7 cellular contexts compared by ENCODE assay signal in the genomic region with DNA sequence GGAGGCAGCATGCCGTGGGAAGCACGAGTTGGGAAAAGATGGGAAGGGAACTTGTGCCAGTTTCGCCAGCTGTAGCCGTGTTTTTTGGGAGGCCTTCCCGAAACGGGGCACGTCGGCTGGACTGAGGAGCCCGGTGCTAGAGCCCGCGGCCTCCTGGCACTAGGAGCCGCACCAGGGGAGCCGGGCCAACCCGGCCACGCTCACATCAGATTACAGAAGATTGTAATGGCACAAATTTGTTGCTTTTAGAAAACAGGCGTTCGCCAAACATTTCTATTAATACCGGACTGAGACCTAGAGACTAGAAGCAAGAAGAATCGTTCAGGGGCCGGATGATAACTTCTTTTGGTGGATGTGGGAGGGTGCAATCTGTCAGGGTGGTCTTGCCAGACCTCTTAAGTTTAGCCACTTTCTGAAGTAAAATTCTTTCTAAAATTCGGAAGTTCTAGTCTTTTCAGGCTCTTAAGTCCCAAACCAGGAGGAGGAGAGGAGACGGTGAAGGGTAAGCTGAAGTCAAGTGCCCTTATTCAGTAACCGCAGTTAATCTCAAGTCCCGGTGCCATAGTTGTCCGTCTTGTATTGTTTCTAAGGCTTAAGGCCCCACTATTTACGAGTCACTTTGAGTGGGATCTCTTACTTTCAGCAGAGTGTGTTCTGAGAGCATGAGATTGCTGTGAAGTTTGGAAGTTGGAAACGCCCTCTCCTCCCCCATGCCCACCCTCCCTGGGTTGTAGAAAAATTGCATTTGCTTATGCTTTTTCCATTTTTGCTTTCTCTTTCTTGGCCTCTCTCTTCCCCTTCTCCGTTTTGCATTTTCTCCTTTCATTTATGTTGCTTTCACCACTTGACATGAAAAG. TPM values are rescaled to one million over a fixed set of nuclear protein-coding genes. Genes with fewer than 3 reads are reported as not detected.
DNase-seq lines count a peak whose midpoint lies in the region; ATAC-seq, FAIRE-seq and TF ChIP-seq lines count a peak whose summit lies in the region.

No MANE protein-coding gene starts in this region.

- FAIRE-seq in astrocyte (lab: Jason Lieb, UNC): no peak

- H3K27me3 Mint-ChIP-seq in astrocyte (ENCODE audit: low read depth, unreplicated experiment): no peaks in the 10 kb centered on the region

- H3F3A ChIP-seq in PC-3 (ENCODE audit: low read length, unreplicated experiment) (peaks cover 4% of the 10 kb centered on the region), smooth muscle cell (ENCODE audit: low read depth) (peaks cover 23% of the 10 kb centered on the region)

- H3K4me1 ChIP-seq in PC-3 (ENCODE audit: insufficient read depth, low read length) (peaks cover 10% of the 10 kb centered on the region; the same call in 1 of the 2 replicates), astrocyte (ENCODE audit: insufficient read depth, low read length) (peaks cover 15% of the 10 kb centered on the region), iPS-15b (ENCODE audit: control insufficient read depth, insufficient read depth, low read length) (no peaks in the 10 kb centered on the region), smooth muscle cell (ENCODE audit: low read depth) (peaks cover 7% of the 10 kb centered on the region)

- H4K20me1 ChIP-seq in PC-3 (ENCODE audit: low read length) (0 out of 2 replicates have a peak, but pooled peaks cover 7% of the 10 kb centered on the region), astrocyte (ENCODE audit: insufficient read depth, low read length) (peaks cover 22% of the 10 kb centered on the region), smooth muscle cell (ENCODE audit: low read depth) (peaks cover 3% of the 10 kb centered on the region)

- peaks cover 15% of the 10 kb centered on the region for H3K4me1 Mint-ChIP-seq in astrocyte (ENCODE audit: low read depth, unreplicated experiment)

- WGBS in smooth muscle cell (ENCODE audit: low lambda C conversion rate): 4% methylated on average over 28 of the region's 28 CpGs

- H3K36me3 Mint-ChIP-seq in astrocyte (ENCODE audit: low read depth, unreplicated experiment): no peaks in the 10 kb centered on the region

- no peaks in the 10 kb centered on the region for H3K9me3 ChIP-seq in PC-3 (ENCODE audit: low read length)
- no peaks in the 10 kb centered on the region for H3K9me3 ChIP-seq in astrocyte (ENCODE audit: insufficient read depth, low read depth, low read length)
- H3K9me3 ChIP-seq in iPS-15b (ENCODE audit: control insufficient read depth, insufficient read depth, low read length): no peaks in the 10 kb centered on the region
- H3K9me3 ChIP-seq in smooth muscle cell (replicated peaks; ENCODE audit: low read depth): no peaks in the 10 kb centered on the region

- TSS peak; percentile 21 for BruUV-seq in PC-3 (replicated peaks; lab: Mats Ljungman, UMichigan)

- intact Hi-C loops in PC-3 (cut with micrococcal nuclease): no loop called here

- no peaks in the 10 kb centered on the region for H3K9me2 ChIP-seq in PC-3 (replicated peaks; ENCODE audit: low read length)

- H3K4me3 ChIP-seq in PC-3 (ENCODE audit: low read length): peak overlapping the region; percentile 80
- peak overlapping the region; percentile 70 for H3K4me3 ChIP-seq in astrocyte (ENCODE audit: insufficient read depth, low read depth, low read length)
- peak overlapping the region; percentile 88 for H3K4me3 ChIP-seq in iPS-15b (ENCODE audit: low read depth, low read length)
- peak overlapping the region; percentile 91 for H3K4me3 ChIP-seq in smooth muscle cell

- no peaks in the 10 kb centered on the region for H3K27me3 ChIP-seq in PC-3 (ENCODE audit: low read length)
- no peaks in the 10 kb centered on the region for H3K27me3 ChIP-seq in astrocyte (ENCODE audit: insufficient read depth, low read length)
- H3K27me3 ChIP-seq in iPS-15b (ENCODE audit: control insufficient read depth, insufficient read depth, low read length): no peaks in the 10 kb centered on the region
- no peaks in the 10 kb centered on the region for H3K27me3 ChIP-seq in smooth muscle cell (ENCODE audit: low read depth)

- peak; percentile 35 for TF ChIP-seq POLR2A in GM19193 (IDR thresholded peaks at IDR 0.05; ENCODE audit: extremely low read depth, insufficient read depth, insufficient read length)

- H3K9ac ChIP-seq in PC-3 (ENCODE audit: low read length) (peak overlapping the region; percentile 83), astrocyte (ENCODE audit: low read length) (peak overlapping the region; percentile 78), iPS-15b (ENCODE audit: low read depth, low read length) (peak overlapping the region; percentile 78), smooth muscle cell (ENCODE audit: low read depth) (peak overlapping the region; percentile 51)

- ATAC-seq in PC-3: peak; percentile 15
- no peak for ATAC-seq in HG03175 (IDR thresholded peaks at IDR 0.05; ENCODE audit: unreplicated experiment)

- H3K36me3 ChIP-seq in PC-3 (ENCODE audit: low read depth, low read length) (no peaks in the 10 kb centered on the region), astrocyte (ENCODE audit: insufficient read depth, low read length) (no peaks in the 10 kb centered on the region), iPS-15b (ENCODE audit: control insufficient read depth, insufficient read depth, low read length) (no peaks in the 10 kb centered on the region), smooth muscle cell (ENCODE audit: low read depth) (no peaks in the 10 kb centered on the region)

- H3K79me2 ChIP-seq in PC-3 (ENCODE audit: low read length): peaks cover 61% of the 10 kb centered on the region
- H3K79me2 ChIP-seq in astrocyte (ENCODE audit: insufficient read depth, low read length): peaks cover 53% of the 10 kb centered on the region
- peaks cover 42% of the 10 kb centered on the region for H3K79me2 ChIP-seq in smooth muscle cell (ENCODE audit: low read depth)

- TF ChIP-seq CTCF in PC-3 (conservative IDR thresholded peaks at IDR 0.05; ENCODE audit: low read depth, low read length): no peak
- no peak for TF ChIP-seq CTCF in astrocyte (IDR thresholded peaks at IDR 0.05; ENCODE audit: insufficient read depth, low read depth, low read length)
- no peak for TF ChIP-seq CTCF in smooth muscle cell (IDR thresholded peaks at IDR 0.05; ENCODE audit: borderline replicate concordance, insufficient read depth, poor library complexity, severe bottlenecking)

- peak overlapping the region; percentile 90 for H3K4me3 Mint-ChIP-seq in astrocyte (ENCODE audit: unreplicated experiment)

- DNase-seq in PC-3: peak; percentile 39
- peak; percentile 22 for DNase-seq in astrocyte (ENCODE audit: low read depth)
- peak; percentile 32 for DNase-seq in smooth muscle cell (lab: John Stamatoyannopoulos, UW; ENCODE audit: unreplicated experiment)
- DNase-seq in NCI-H2081 (lab: John Stamatoyannopoulos, UW): no peak

- H2AFZ ChIP-seq in PC-3 (ENCODE audit: low read length): peak overlapping the region; percentile 51
- H2AFZ ChIP-seq in astrocyte (ENCODE audit: low read depth, low read length): peak overlapping the region; percentile 84
- peak overlapping the region; percentile 90 for H2AFZ ChIP-seq in smooth muscle cell (ENCODE audit: low read depth)

- H3K27ac ChIP-seq in PC-3 (ENCODE audit: low read length) (peak overlapping the region; percentile 17), astrocyte (ENCODE audit: low read depth, low read length) (peak overlapping the region; percentile 41), smooth muscle cell (ENCODE audit: low read depth) (peak overlapping the region; percentile 27)

- POLR2A ChIA-PET in PC-3 (lab: Charles Lee; ENCODE audit: unreplicated experiment): no interaction called here

- peak overlapping the region; percentile 99 for H3K4me2 ChIP-seq in PC-3 (ENCODE audit: low read length)
- H3K4me2 ChIP-seq in astrocyte (ENCODE audit: low read length): peak overlapping the region; percentile 94
- H3K4me2 ChIP-seq in smooth muscle cell: peak overlapping the region; percentile 99

- peak overlapping the region; percentile 67 for H3K27ac Mint-ChIP-seq in astrocyte (ENCODE audit: unreplicated experiment)

- CTCF ChIA-PET in PC-3 (lab: Charles Lee): no interaction called here

- H3K9me3 Mint-ChIP-seq in astrocyte (ENCODE audit: unreplicated experiment): no peaks in the 10 kb centered on the region

RNA-seq across cellular contexts. Expression of a gene that starts 1.4 kb away (rescaled TPM):
- total RNA-seq in PC-3 (2014; rRNA removed) (13.4 and 19.1 TPM in 2 replicates), astrocyte (16.4 and 18.3 TPM in 2 replicates), smooth muscle cell (5.0 and 5.6 TPM in 2 replicates)
- polyA plus RNA-seq in smooth muscle cell: 1.2 and 1.4 TPM in 2 replicates

Comparison
In these comparisons a context has a peak if more than half of its experiments do, and no peak if none do; other contexts are left out.
1. DNase-seq: peak in PC-3 (single experiment), astrocyte (single experiment) and smooth muscle cell (single experiment); none in NCI-H2081 (0 of 2).
2. Peak in every context shown above with its lines, with median percentiles within 50 percentile points of each other: H2AFZ ChIP-seq, H3K27ac ChIP-seq, H3K4me2 ChIP-seq, H3K4me3 ChIP-seq and H3K9ac ChIP-seq.